16 cellular contexts compared by ENCODE assay signal in genomic region chr11:37509471-37509870, GRCh38.
DNase-seq lines count a peak whose midpoint lies in the region; FAIRE-seq and TF ChIP-seq lines count a peak whose summit lies in the region.
"Had no signal": no experiment of that assay in that cellular context is flagged by ENCODE, and none has a peak within 500 bp of the region (broad histone marks: within the 10 kb centered on the region; RNA-seq: fewer than 3 reads in every experiment).

No MANE protein-coding gene starts in this region.

- no peak overlapping the region for H3K4me3 ChIP-seq in epithelial cell of esophagus (ENCODE audit: low read length)
- H3K4me3 ChIP-seq: A549 had no signal

- H3K4me3 Mint-ChIP-seq in chondrocyte (ENCODE audit: unreplicated experiment), result no peak overlapping the region
- H3K4me3 Mint-ChIP-seq: CD14-positive monocyte; CD8-positive, alpha-beta T cell; IgD-negative memory B cell had no signal

- TF ChIP-seq POLR2A in H54 (IDR thresholded peaks at IDR 0.05; ENCODE audit: low read depth, low read length), result no peak

- FAIRE-seq in H54 (lab: Jason Lieb, UNC), result peak; percentile 57
- FAIRE-seq: A549, D721Med had no signal

- H3K9me3 Mint-ChIP-seq in chondrocyte (ENCODE audit: low read depth), result no peaks in the 10 kb centered on the region

- no peaks in the 10 kb centered on the region for H3K27me3 Mint-ChIP-seq in chondrocyte (ENCODE audit: low read depth)
- H3K27me3 Mint-ChIP-seq: IgD-negative memory B cell had no signal

- peaks cover 34% of the 10 kb centered on the region for H3K4me1 Mint-ChIP-seq in chondrocyte (ENCODE audit: low read depth)
- H3K4me1 Mint-ChIP-seq: IgD-negative memory B cell had no signal

- H3K36me3 Mint-ChIP-seq in chondrocyte (ENCODE audit: low read depth), result no peaks in the 10 kb centered on the region
- H3K36me3 Mint-ChIP-seq: CD14-positive monocyte; CD8-positive, alpha-beta T cell; IgD-negative memory B cell had no signal

- TF ChIP-seq CTCF in epithelial cell of esophagus (IDR thresholded peaks at IDR 0.05; ENCODE audit: insufficient read depth, low read depth, low read length, missing control alignments) (no peak), chondrocyte (IDR thresholded peaks at IDR 0.05) (no peak)

- DNase-seq in H54 (ENCODE audit: insufficient read length, low spot score), result no peak
- peak; percentile 12 for DNase-seq in NCI-H1048 (lab: John Stamatoyannopoulos, UW)
- peak; percentile 52 for DNase-seq in epithelial cell of esophagus (ENCODE audit: low read depth)
- DNase-seq in H4 (ENCODE audit: low spot score), result no peak
- DNase-seq in chondrocyte (ENCODE audit: low spot score), result no peak
- no peak for DNase-seq in activated CD4-positive, alpha-beta T cell treated with anti-CD3 and anti-CD28 coated beads, Interleukin-2, amount 50 U/mL, for 4 hours
- DNase-seq in kidney glomerular epithelial cell (lab: John Stamatoyannopoulos, UW), result no peak
- DNase-seq: CD8-positive, alpha-beta T cell; COR-L47; DMS153; DMS79 treated with DMSO at 0.1 percent for 48 hours; H7 had no signal

- H3K27ac Mint-ChIP-seq in chondrocyte (ENCODE audit: unreplicated experiment), result no peak overlapping the region
- H3K27ac Mint-ChIP-seq: CD8-positive, alpha-beta T cell; IgD-negative memory B cell had no signal

Comparison
In these comparisons a context has a peak if more than half of its experiments do, and no peak if none do; other contexts are left out.
1. DNase-seq: peak in NCI-H1048 (single experiment) and epithelial cell of esophagus (single experiment); none in H54 (single experiment), H4 (single experiment), chondrocyte (single experiment), activated CD4-positive, alpha-beta T cell treated with anti-CD3 and anti-CD28 coated beads, Interleukin-2, amount 50 U/mL, for 4 hours (0 of 2) and kidney glomerular epithelial cell (single experiment).